ENCODE assay signal across 8 cellular contexts in the genomic region with DNA sequence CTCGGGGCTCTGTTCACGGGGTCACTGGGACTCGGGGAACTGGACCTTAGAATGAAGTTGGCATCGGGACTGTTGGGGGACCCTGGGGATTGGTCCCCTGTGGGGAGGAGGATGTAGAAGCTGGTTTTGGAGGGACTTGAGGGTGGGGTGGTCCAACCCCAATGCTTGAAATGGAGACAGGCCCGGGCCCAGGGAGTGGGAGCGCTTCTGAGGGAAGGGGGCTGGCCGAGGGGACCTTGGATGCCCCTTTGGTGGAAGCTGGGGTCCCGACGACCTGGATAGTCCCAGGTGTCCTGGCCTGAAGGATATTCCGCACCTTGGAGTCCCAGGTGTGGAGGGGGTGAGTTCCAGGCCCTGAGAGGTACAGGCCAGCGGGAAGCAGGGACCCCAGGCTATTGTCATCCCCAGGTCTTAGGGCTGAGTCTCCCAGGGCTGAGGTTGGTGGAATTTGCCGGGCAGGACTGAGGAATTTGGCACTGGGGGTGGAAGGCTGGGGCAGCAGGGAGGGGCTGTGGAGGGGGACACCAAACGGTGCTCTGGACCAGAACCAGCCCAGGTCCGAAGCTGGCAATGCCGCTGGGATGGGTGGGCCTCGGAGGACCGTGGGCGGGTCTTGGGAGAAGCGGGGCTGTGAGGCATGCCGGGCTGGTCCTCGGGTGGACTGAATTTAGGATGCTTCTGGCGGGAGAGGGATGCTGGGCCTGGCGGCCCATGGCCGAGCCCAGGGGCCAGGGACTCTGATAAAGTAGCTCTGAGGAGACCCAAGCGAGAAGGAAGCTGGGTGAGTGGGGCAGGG. TPM values are rescaled to one million over a fixed set of nuclear protein-coding genes. Genes with fewer than 3 reads are reported as not detected.
DNase-seq lines count a peak whose midpoint lies in the region; ATAC-seq and TF ChIP-seq lines count a peak whose summit lies in the region.

No MANE protein-coding gene starts in this region.

- H3K18ac ChIP-seq in H9 (ENCODE audit: insufficient read length, low read depth, low read length) = no peak overlapping the region

- H3K14ac ChIP-seq in H9 (ENCODE audit: insufficient read depth, low read length) = no peak overlapping the region; the same call in 1 of the 2 replicates

- H4K20me1 ChIP-seq in H9 (ENCODE audit: control insufficient read depth, insufficient read depth, insufficient read length) = peaks cover 3% of the 10 kb centered on the region

- H3K4me1 Mint-ChIP-seq in H9 = peaks cover 7 to 21% of the 10 kb centered on the region in 2 experiments

- peaks cover 39% of the 10 kb centered on the region for H3K36me3 ChIP-seq in mesodermal cell (ENCODE audit: control insufficient read depth, insufficient read depth, low read length)

- H3K9ac ChIP-seq in H9 (ENCODE audit: extremely low read depth, insufficient read length, low read length) = peak overlapping the region; percentile 47

- no peak overlapping the region for H2BK5ac ChIP-seq in H9 (ENCODE audit: insufficient read length, low read length)

- H3K4ac ChIP-seq in H9 (ENCODE audit: low read depth, low read length) = no peak overlapping the region

- H3K4me1 ChIP-seq in H9 (ENCODE audit: insufficient read depth, low read length) = no peaks in the 10 kb centered on the region; the same call in 1 of the 2 replicates
- peaks cover 4% of the 10 kb centered on the region for H3K4me1 ChIP-seq in mesodermal cell (ENCODE audit: control insufficient read depth, insufficient read depth, low read length, poor library complexity, severe bottlenecking)

- H3K23me2 ChIP-seq in H9 (ENCODE audit: insufficient read length, low read depth, low read length, poor library complexity, severe bottlenecking) = peaks cover 17% of the 10 kb centered on the region

- no peak overlapping the region for H2BK120ac ChIP-seq in H9 (ENCODE audit: low read depth, low read length, poor library complexity, severe bottlenecking)

- H3K4me3 ChIP-seq in mesodermal cell (ENCODE audit: extremely low read depth, insufficient read depth, low read length, poor library complexity, severe bottlenecking) = peak overlapping the region; percentile 99

- no peak overlapping the region for H3K56ac ChIP-seq in H9 (ENCODE audit: insufficient read length, low read depth, low read length)

- no peak overlapping the region for H4K8ac ChIP-seq in H9 (replicated peaks; ENCODE audit: insufficient read length, low read depth, low read length)

- no peak for ATAC-seq in GM18907 (IDR thresholded peaks at IDR 0.05; ENCODE audit: unreplicated experiment)

- H2BK20ac ChIP-seq in H9 (ENCODE audit: low read depth, low read length, poor library complexity, severe bottlenecking) = no peak overlapping the region

- no peak overlapping the region for H4K5ac ChIP-seq in H9 (ENCODE audit: insufficient read length, low read depth, low read length)

- H3K27ac ChIP-seq in H9 (ENCODE audit: insufficient read length, low read depth, low read length) (no peak overlapping the region), mesodermal cell (ENCODE audit: low read depth, low read length, severe bottlenecking) (peak overlapping the region; percentile 46)

- no peak overlapping the region for H2BK12ac ChIP-seq in H9 (ENCODE audit: insufficient read length, low read depth, low read length)

- no peak overlapping the region for H4K91ac ChIP-seq in H9 (ENCODE audit: insufficient read length, low read depth, low read length)

- no peak overlapping the region for H3T11ph ChIP-seq in H9 (ENCODE audit: low read length)

- H3K27ac Mint-ChIP-seq in H9 = peak overlapping the region; percentile 95 to 98 (median 95)

- no peaks in the 10 kb centered on the region for H3K27me3 ChIP-seq in H9 (ENCODE audit: insufficient read depth, low read length)

- H3K4me2 ChIP-seq in H9 (ENCODE audit: insufficient read depth, insufficient read length, low read length) = peak overlapping the region; percentile 74

- DNase-seq in AG08395 (ENCODE audit: low spot score) (peak; percentile 4), H9 (no peak), astrocyte of the hippocampus (ENCODE audit: low read depth, low spot score) (peak; percentile 41), NCI-H187 treated with DMSO at 0.1 percent for 48 hours (lab: John Stamatoyannopoulos, UW) (no peak), NCI-H1105 treated with DMSO at 0.1 percent for 48 hours (lab: John Stamatoyannopoulos, UW) (no peak)
- DNase-seq in activated CD4-positive, alpha-beta T cell treated with anti-CD3 and anti-CD28 coated beads for 1 hour = no peak

- WGBS in H9 (ENCODE audit: extremely low coverage, insufficient read length, low lambda C conversion rate) = no CpG with 5 or more reads among the region's 25 CpGs
- 18 to 19% methylated on average over 19 to 24 of the region's 25 CpGs for WGBS in mesodermal cell (ENCODE audit: insufficient coverage in 2 of 2), 2 experiments

- TF ChIP-seq CTCF in H9 (conservative IDR thresholded peaks at IDR 0.05) = no peak

- peaks cover 8 to 29% (median 27%) of the 10 kb centered on the region in 3 experiments; a peak in 6 of 7 replicates for H3K36me3 Mint-ChIP-seq in H9 (ENCODE audit: insufficient read depth in 1 of 3, low read depth in 3 of 3)

- H3K9me3 Mint-ChIP-seq in H9 = peaks cover 0 to 3% of the 10 kb centered on the region in 2 experiments; a peak in 2 of 5 replicates

- H3K79me1 ChIP-seq in H9 (ENCODE audit: insufficient read depth, low read depth, low read length, poor library complexity, severe bottlenecking) = peaks cover 12% of the 10 kb centered on the region

- no peak overlapping the region for H2BK15ac ChIP-seq in H9 (ENCODE audit: low read depth, low read length)

- peaks cover 10% of the 10 kb centered on the region; the same call in 1 of the 2 replicates for H3K79me2 ChIP-seq in H9 (ENCODE audit: insufficient read depth, low read length)

- no peak overlapping the region for H2AFZ ChIP-seq in H9 (ENCODE audit: low read length)

- H3K23ac ChIP-seq in H9 (ENCODE audit: insufficient read length, low read depth, low read length) = no peak overlapping the region

- no peaks in the 10 kb centered on the region for H3K9me3 ChIP-seq in H9 (ENCODE audit: control insufficient read depth, low read depth, low read length)
- H3K9me3 ChIP-seq in mesodermal cell (ENCODE audit: control insufficient read depth, low read length) = no peaks in the 10 kb centered on the region

- H3K27me3 Mint-ChIP-seq in H9 (ENCODE audit: low read depth) = no peaks in the 10 kb centered on the region

- H2AK5ac ChIP-seq in H9 (ENCODE audit: insufficient read length, low read length) = no peak overlapping the region

- peak overlapping the region in 1 of 2 experiments; percentile 88; a peak in 3 of 5 replicates for H3K4me3 Mint-ChIP-seq in H9

RNA-seq across cellular contexts. Expression of a gene that starts 1.8 kb away (rescaled TPM):
- 108 and 117 TPM in 2 replicates for total RNA-seq in H9 (2021)
- 108 TPM for polyA plus RNA-seq in mesodermal cell (2013, experiment 1 of 2)
- 94.7 TPM for polyA plus RNA-seq in mesodermal cell (2013, experiment 2 of 2)

RNA-seq across cellular contexts. Expression of a gene that starts 16.3 kb away (rescaled TPM):
- total RNA-seq in H9 (2021) = 34.1 and 39.0 TPM in 2 replicates
- 39.8 TPM for polyA plus RNA-seq in mesodermal cell (2013, experiment 1 of 2)
- 34.6 TPM for polyA plus RNA-seq in mesodermal cell (2013, experiment 2 of 2)

RNA-seq across cellular contexts. Expression of a gene that starts 44.4 kb away (rescaled TPM):
- 0.90 and 1.1 TPM in 2 replicates for total RNA-seq in H9 (2021)
- not detected for polyA plus RNA-seq in mesodermal cell (2013, experiment 1 of 2)
- polyA plus RNA-seq in mesodermal cell (2013, experiment 2 of 2) = not detected

Comparison
In these comparisons a context has a peak if more than half of its experiments do, and no peak if none do; other contexts are left out.
1. DNase-seq: peak in AG08395 (single experiment) and astrocyte of the hippocampus (single experiment); none in H9 (single experiment), NCI-H187 treated with DMSO at 0.1 percent for 48 hours (single experiment), NCI-H1105 treated with DMSO at 0.1 percent for 48 hours (single experiment) and activated CD4-positive, alpha-beta T cell treated with anti-CD3 and anti-CD28 coated beads for 1 hour (single experiment).